ENCODE assay signal across 21 cellular contexts in genomic region chr7:156448918-156449317, GRCh38.
DNase-seq lines count a peak whose midpoint lies in the region; ATAC-seq, FAIRE-seq and TF ChIP-seq lines count a peak whose summit lies in the region.
"Had no signal": no experiment of that assay in that cellular context is flagged by ENCODE, and none has a peak within 500 bp of the region (broad histone marks: within the 10 kb centered on the region; RNA-seq: fewer than 3 reads in every experiment).

No MANE protein-coding gene starts in this region.

- TF ChIP-seq EP300 in HepG2 (IDR thresholded peaks at IDR 0.05; ENCODE audit: low read depth in 2 of 2, low read length in 2 of 2) (no peak), HepG2 (CRISPR knock-in tag; IDR thresholded peaks at IDR 0.05; ENCODE audit: borderline replicate concordance) (no peak)

- H3K27me3 Mint-ChIP-seq in nephron progenitor cell (ENCODE audit: low read depth, poor library complexity) = peaks cover 4% of the 10 kb centered on the region
- H3K27me3 Mint-ChIP-seq in activated naive CD4-positive, alpha-beta T cell treated with anti-CD3 and anti-CD28 coated beads for 36 hours (ENCODE audit: low read depth) = peaks cover under 1% of the 10 kb centered on the region

- intact Hi-C loops in IMR-90 (cut with micrococcal nuclease) (no loop called here), HepG2 (cut with micrococcal nuclease; ENCODE audit: unreplicated experiment) (no loop called here)
- intact Hi-C loops in activated naive CD4-positive, alpha-beta T cell treated with anti-CD3 and anti-CD28 coated beads for 36 hours (cut with micrococcal nuclease) = no loop called here

- no CpG with 5 or more reads among the region's 1 CpG for WGBS in IMR-90 (ENCODE audit: extremely low coverage in 2 of 2, insufficient read length in 1 of 2), 2 experiments
- 0% methylated on average over 1 of the region's 1 CpG for WGBS in HepG2 (ENCODE audit: low lambda C conversion rate)

- no peak overlapping the region for H3K9ac ChIP-seq in IMR-90 (ENCODE audit: low read depth, low read length)
- no peak overlapping the region for H3K9ac ChIP-seq in HepG2 (ENCODE audit: insufficient read depth, low read depth, low read length)
- H3K9ac ChIP-seq: BLaER1 treated with 17β-estradiol and CSF1 and Interleukin-3, amounts not matched to agents 10 nM and 100 nM had no signal

- ATAC-seq in IMR-90 (ENCODE audit: low read depth) (no peak), HepG2 (no peak), GM18907 (IDR thresholded peaks at IDR 0.05; ENCODE audit: unreplicated experiment) (no peak)
- ATAC-seq: A549, GM23338, HCT116 had no signal

- H3K27me3 ChIP-seq in IMR-90 (ENCODE audit: control insufficient read depth, insufficient read depth, low read length) (no peaks in the 10 kb centered on the region), HepG2 (ENCODE audit: control insufficient read depth in 1 of 2, insufficient read depth in 2 of 2, low read length in 2 of 2) (peaks cover 4 to 45% of the 10 kb centered on the region in 2 experiments; a peak in 4 of 5 replicates)
- H3K27me3 ChIP-seq: BLaER1 treated with 17β-estradiol and CSF1 and Interleukin-3, amounts not matched to agents 10 nM and 100 nM had no signal

- no peak overlapping the region for H3K4me2 ChIP-seq in IMR-90 (ENCODE audit: low read depth, low read length)
- H3K4me2 ChIP-seq in HepG2 (ENCODE audit: low read depth, low read length) = no peak overlapping the region
- H3K4me2 ChIP-seq: A549; BLaER1 treated with 17β-estradiol and CSF1 and Interleukin-3, amounts not matched to agents 10 nM and 100 nM; GM23338 had no signal

- H2BK5ac ChIP-seq in IMR-90 (ENCODE audit: low read depth, low read length, poor library complexity, severe bottlenecking) = peak overlapping the region; percentile 45

- H3K4me3 ChIP-seq in IMR-90 (ENCODE audit: insufficient read depth, low read depth, low read length) (no peak overlapping the region), HepG2 (replicated peaks in 1 of 3; ENCODE audit: insufficient read depth in 1 of 3, low read depth in 2 of 3, low read length in 3 of 3) (no peak overlapping the region)
- H3K4me3 ChIP-seq: A549; BLaER1 treated with 17β-estradiol and CSF1 and Interleukin-3, amounts not matched to agents 10 nM and 100 nM; GM23338 had no signal

- H2BK120ac ChIP-seq in IMR-90 (ENCODE audit: low read depth, low read length) = no peak overlapping the region

- H4K8ac ChIP-seq in IMR-90 (ENCODE audit: low read depth in 2 of 2, low read length in 2 of 2) = no peak overlapping the region

- TF ChIP-seq POLR2A in GM12891 (IDR thresholded peaks at IDR 0.05; ENCODE audit: low read depth, low read length) (no peak), IMR-90 (IDR thresholded peaks at IDR 0.05; ENCODE audit: low read depth, low read length) (no peak), HepG2 (IDR thresholded peaks at IDR 0.05; ENCODE audit: insufficient read depth in 1 of 2, low read depth in 2 of 2, low read length in 2 of 2) (no peak)

- H3K79me2 ChIP-seq in HepG2 (ENCODE audit: insufficient read depth, low read length) = no peaks in the 10 kb centered on the region

- no peaks in the 10 kb centered on the region for H4K20me1 ChIP-seq in IMR-90 (ENCODE audit: insufficient read depth, low read length)
- no peaks in the 10 kb centered on the region for H4K20me1 ChIP-seq in HepG2 (ENCODE audit: insufficient read depth, low read length)
- H4K20me1 ChIP-seq: BLaER1 treated with 17β-estradiol and CSF1 and Interleukin-3, amounts not matched to agents 10 nM and 100 nM had no signal

- no peaks in the 10 kb centered on the region for H3K9me3 Mint-ChIP-seq in nephron progenitor cell
- H3K9me3 Mint-ChIP-seq in activated naive CD4-positive, alpha-beta T cell treated with anti-CD3 and anti-CD28 coated beads for 36 hours = no peaks in the 10 kb centered on the region
- H3K9me3 Mint-ChIP-seq: CD4-positive, alpha-beta memory T cell; H9 had no signal

- BruUV-seq in IMR-90 (replicated peaks; lab: Mats Ljungman, UMichigan) = no TSS peak
- BruUV-seq in HepG2 (replicated peaks; lab: Mats Ljungman, UMichigan) = no TSS peak

- no peak overlapping the region for H4K5ac ChIP-seq in IMR-90 (ENCODE audit: low read depth, low read length)

- no peak overlapping the region for H2AK9ac ChIP-seq in IMR-90 (replicated peaks; ENCODE audit: low read depth, low read length, poor library complexity)

- H2BK20ac ChIP-seq in IMR-90 (ENCODE audit: low read depth, low read length) = no peak overlapping the region

- no peak overlapping the region for H3K27ac Mint-ChIP-seq in nephron progenitor cell
- H3K27ac Mint-ChIP-seq in activated naive CD4-positive, alpha-beta T cell treated with anti-CD3 and anti-CD28 coated beads for 36 hours = no peak overlapping the region
- H3K27ac Mint-ChIP-seq: CD4-positive, alpha-beta memory T cell; GM23338; H9 had no signal

- H4K91ac ChIP-seq in IMR-90 (ENCODE audit: insufficient read depth, low read depth, low read length) = no peak overlapping the region

- H3K9me1 ChIP-seq in IMR-90 (ENCODE audit: insufficient read depth, low read length) = no peaks in the 10 kb centered on the region

- no peak overlapping the region for H3K4me3 Mint-ChIP-seq in nephron progenitor cell
- H3K4me3 Mint-ChIP-seq in activated naive CD4-positive, alpha-beta T cell treated with anti-CD3 and anti-CD28 coated beads for 36 hours = no peak overlapping the region
- H3K4me3 Mint-ChIP-seq: CD4-positive, alpha-beta memory T cell; GM23338; H9 had no signal

- no peaks in the 10 kb centered on the region for H3K36me3 Mint-ChIP-seq in nephron progenitor cell (ENCODE audit: low read depth)
- no peaks in the 10 kb centered on the region for H3K36me3 Mint-ChIP-seq in activated naive CD4-positive, alpha-beta T cell treated with anti-CD3 and anti-CD28 coated beads for 36 hours (ENCODE audit: low read depth)
- H3K36me3 Mint-ChIP-seq: CD4-positive, alpha-beta memory T cell had no signal

- H3K23ac ChIP-seq in IMR-90 (ENCODE audit: low read depth, low read length) = no peak overlapping the region

- no peak overlapping the region for H3K56ac ChIP-seq in IMR-90 (ENCODE audit: extremely low read depth, insufficient read depth, low read length)

- in situ Hi-C loops in IMR-90 (cut with MboI; ENCODE audit: low sequenced_read_pairs) = no loop called here
- in situ Hi-C loops in HepG2 (cut with HindIII; ENCODE audit: extremely low pct_ligation_motif_present, low pct_unique_long_range_greater_than_20kb) = no loop called here

- H3K79me1 ChIP-seq in IMR-90 (ENCODE audit: low read depth in 1 of 2, low read length in 2 of 2) = no peaks in the 10 kb centered on the region

- H3K36me3 ChIP-seq in IMR-90 (ENCODE audit: control insufficient read depth, insufficient read depth, low read length) = no peaks in the 10 kb centered on the region
- no peaks in the 10 kb centered on the region for H3K36me3 ChIP-seq in HepG2 (replicated peaks in 1 of 2; ENCODE audit: control insufficient read depth in 1 of 2, insufficient read depth in 2 of 2, low read length in 2 of 2)
- H3K36me3 ChIP-seq: BE2C; BLaER1 treated with 17β-estradiol and CSF1 and Interleukin-3, amounts not matched to agents 10 nM and 100 nM had no signal

- TF ChIP-seq CTCF in IMR-90 (conservative IDR thresholded peaks at IDR 0.05; ENCODE audit: low read depth, low read length) = no peak
- no peak for TF ChIP-seq CTCF in HepG2 (CRISPR knock-in tag; IDR thresholded peaks at IDR 0.05)
- TF ChIP-seq CTCF in nephron progenitor cell (IDR thresholded peaks at IDR 0.05) = no peak

- no peaks in the 10 kb centered on the region for H3K4me1 Mint-ChIP-seq in nephron progenitor cell
- no peaks in the 10 kb centered on the region for H3K4me1 Mint-ChIP-seq in activated naive CD4-positive, alpha-beta T cell treated with anti-CD3 and anti-CD28 coated beads for 36 hours (ENCODE audit: low read depth)
- H3K4me1 Mint-ChIP-seq: CD4-positive, alpha-beta memory T cell; GM23338; H9 had no signal

- H3K9me3 ChIP-seq in IMR-90 (ENCODE audit: control insufficient read depth, insufficient read depth, low read length) = peaks cover 11% of the 10 kb centered on the region
- H3K9me3 ChIP-seq in HepG2 (ENCODE audit: low read length) = no peaks in the 10 kb centered on the region
- H3K9me3 ChIP-seq: A549; BE2C; BLaER1 treated with 17β-estradiol and CSF1 and Interleukin-3, amounts not matched to agents 10 nM and 100 nM had no signal

- H3K4ac ChIP-seq in IMR-90 (ENCODE audit: low read depth, low read length) = no peak overlapping the region

- dilution Hi-C loops in IMR-90 (cut with HindIII; ENCODE audit: low sequenced_read_pairs, unreplicated experiment) = no loop called here

- no peak for TF ChIP-seq RAD21 in IMR-90 (IDR thresholded peaks at IDR 0.05; ENCODE audit: low read length)
- TF ChIP-seq RAD21 in HepG2 (CRISPR knock-in tag; IDR thresholded peaks at IDR 0.05) = no peak

- DNase-seq in GM12891 (ENCODE audit: insufficient read length, low spot score) = no peak
- no peak for DNase-seq in IMR-90
- no peak for DNase-seq in HepG2 (ENCODE audit: low spot score)
- DNase-seq in nephron progenitor cell = no peak
- no peak for DNase-seq in activated naive CD4-positive, alpha-beta T cell treated with anti-CD3 and anti-CD28 coated beads for 36 hours
- no peak for DNase-seq in MV-4-11 (lab: John Stamatoyannopoulos, UW)
- DNase-seq: 8988T; ACHN; AML-193; BE2C; CD4-positive, alpha-beta memory T cell; COR-L47; DMS153; DND-41; H9 had no signal

- H2AFZ ChIP-seq in IMR-90 (replicated peaks; ENCODE audit: low read length, poor library complexity) = no peak overlapping the region
- H2AFZ ChIP-seq in HepG2 (ENCODE audit: low read length) = no peak overlapping the region
- H2AFZ ChIP-seq: GM23338 had no signal

- CTCF ChIA-PET in IMR-90 (lab: Yijun Ruan, JAX) = no interaction called here
- CTCF ChIA-PET in HepG2 (lab: Yijun Ruan, JAX; ENCODE audit: low intra/inter-chr PET ratio, low total read pairs) = no interaction called here
- CTCF ChIA-PET in activated naive CD4-positive, alpha-beta T cell treated with anti-CD3 and anti-CD28 coated beads for 36 hours (lab: Charles Lee) = no interaction called here

- H2BK15ac ChIP-seq in IMR-90 (ENCODE audit: low read depth, low read length) = no peak overlapping the region

- H3K27ac ChIP-seq in IMR-90 (ENCODE audit: insufficient read depth, low read length) = no peak overlapping the region
- H3K27ac ChIP-seq in HepG2 (ENCODE audit: extremely low read length, insufficient read depth, low read length) = no peak overlapping the region
- H3K27ac ChIP-seq: A549; BLaER1 treated with 17β-estradiol and CSF1 and Interleukin-3, amounts not matched to agents 10 nM and 100 nM had no signal

- POLR2A ChIA-PET in IMR-90 (lab: Charles Lee; ENCODE audit: unreplicated experiment) (no interaction called here), HepG2 (lab: Yijun Ruan, JAX) (no interaction called here)

- H2AK5ac ChIP-seq in IMR-90 (ENCODE audit: low read depth, low read length) = no peak overlapping the region

- peak; percentile 76 for FAIRE-seq in GM12891 (lab: Jason Lieb, UNC)
- FAIRE-seq in HepG2 (lab: Jason Lieb, UNC) = no peak
- FAIRE-seq: A549, G401.6 had no signal

- no peak overlapping the region for H3K14ac ChIP-seq in IMR-90 (replicated peaks; ENCODE audit: low read depth, low read length)

- H3K4me1 ChIP-seq in IMR-90 (ENCODE audit: control insufficient read depth, insufficient read depth, low read length) (no peaks in the 10 kb centered on the region), HepG2 (ENCODE audit: insufficient read depth, low read length) (no peaks in the 10 kb centered on the region)
- H3K4me1 ChIP-seq: A549; BE2C; BLaER1 treated with 17β-estradiol and CSF1 and Interleukin-3, amounts not matched to agents 10 nM and 100 nM had no signal

- no peak overlapping the region for H3K18ac ChIP-seq in IMR-90 (ENCODE audit: low read depth, low read length)
